In the genomic region with DNA sequence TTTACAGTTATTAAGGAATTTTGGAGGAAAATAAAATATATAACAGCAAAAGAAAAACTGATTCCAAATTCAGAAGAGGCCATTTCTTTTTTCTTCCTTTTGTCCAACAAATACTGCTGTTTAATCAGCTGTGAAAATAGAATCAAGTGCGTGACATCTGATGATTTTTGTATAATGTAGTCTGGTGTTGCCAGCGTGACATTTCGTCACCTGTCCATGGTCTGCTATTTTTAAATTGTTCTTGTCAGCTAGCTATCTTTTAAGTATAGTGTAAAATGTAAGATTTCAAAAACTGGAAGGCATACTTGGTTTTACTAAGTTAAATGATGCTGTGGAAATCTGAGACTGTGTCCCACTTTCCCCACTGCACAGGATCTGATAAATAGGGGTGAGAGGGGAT, we compare ENCODE assay signal across 17 cellular contexts.
"Had no signal": no experiment of that assay in that cellular context is flagged by ENCODE, and none has a peak within 500 bp of the region (broad histone marks: within the 10 kb centered on the region; RNA-seq: fewer than 3 reads in every experiment).

No MANE protein-coding gene starts in this region.

- H3K36me3 Mint-ChIP-seq: mesothelial cell of epicardium, neural progenitor cell had no signal

- H3K4me1 ChIP-seq: neural progenitor cell had no signal

- H3K27me3 ChIP-seq: neural progenitor cell had no signal

- ATAC-seq: activated CD4-positive, alpha-beta T cell treated with anti-CD3 and anti-CD28 coated beads for 36 hours; activated CD8-positive, alpha-beta T cell treated with anti-CD3 and anti-CD28 coated beads, Interleukin-2, amount 10 ng/mL, durations not matched to agents 7 days and 5 days; stimulated activated effector memory CD8-positive, alpha-beta T cell treated with anti-CD3 and anti-CD28 coated beads, Interleukin-12 subunit alpha, Interleukin-12 subunit beta, amount 100 ng/mL, for 72 hours had no signal

- DNase-seq: activated CD4-positive, alpha-beta T cell treated with anti-CD3 and anti-CD28 coated beads for 36 hours; activated CD8-positive, alpha-beta memory T cell treated with anti-CD3 and anti-CD28 coated beads, Interleukin-2, amount 50 U/mL, for 4 hours; activated CD8-positive, alpha-beta T cell treated with anti-CD3 and anti-CD28 coated beads, Interleukin-2, amount 10 ng/mL, durations not matched to agents 7 days and 5 days; activated gamma-delta T cell treated with Interleukin-2 at 50 U/mL for 16 hours; activated naive CD8-positive, alpha-beta T cell treated with anti-CD3 and anti-CD28 coated beads, Interleukin-2, amount 10 ng/mL, durations not matched to agents 7 days and 5 days; effector memory CD4-positive, alpha-beta T cell; foreskin melanocyte; head of caudate nucleus; immature natural killer cell had no signal

- H3K4me3 ChIP-seq: lung, neural progenitor cell, thoracic aorta had no signal

- H3K9me3 ChIP-seq: thoracic aorta had no signal

- H3K4me3 Mint-ChIP-seq: activated CD4-positive, alpha-beta T cell treated with anti-CD3 and anti-CD28 coated beads for 36 hours; activated CD8-positive, alpha-beta T cell treated with anti-CD3 and anti-CD28 coated beads, Interleukin-2, amount 10 ng/mL, durations not matched to agents 7 days and 5 days; activated naive CD8-positive, alpha-beta T cell treated with anti-CD3 and anti-CD28 coated beads, Interleukin-2, amount 10 ng/mL, durations not matched to agents 7 days and 5 days; brain; dendritic cell treated with granulocyte-macrophage colony-stimulating factor and Interleukin-4, amounts not matched to agents 40 ng/mL and 50 ng/mL, for 4 days; immature natural killer cell; mesothelial cell of epicardium; neural progenitor cell; stimulated activated effector memory CD8-positive, alpha-beta T cell treated with anti-CD3 and anti-CD28 coated beads, Interleukin-12 subunit alpha, Interleukin-12 subunit beta, amount 100 ng/mL, for 72 hours; T-helper 1 cell treated with Interleukin-12 subunit alpha and Interleukin-12 subunit beta and Interleukin-4 antibody, amounts not matched to agents 30 μg/mL and 1 μg/mL, for 36 hours had no signal

- H3K9me3 Mint-ChIP-seq: activated naive CD8-positive, alpha-beta T cell treated with anti-CD3 and anti-CD28 coated beads, Interleukin-2, amount 10 ng/mL, durations not matched to agents 7 days and 5 days; brain; dendritic cell treated with granulocyte-macrophage colony-stimulating factor and Interleukin-4, amounts not matched to agents 40 ng/mL and 50 ng/mL, for 4 days; immature natural killer cell; mesothelial cell of epicardium; neural progenitor cell; stimulated activated effector memory CD8-positive, alpha-beta T cell treated with anti-CD3 and anti-CD28 coated beads, Interleukin-12 subunit alpha, Interleukin-12 subunit beta, amount 100 ng/mL, for 72 hours; T-helper 1 cell treated with Interleukin-12 subunit alpha and Interleukin-12 subunit beta and Interleukin-4 antibody, amounts not matched to agents 30 μg/mL and 1 μg/mL, for 36 hours had no signal

- H3K27me3 Mint-ChIP-seq: activated CD4-positive, alpha-beta T cell treated with anti-CD3 and anti-CD28 coated beads for 36 hours; activated naive CD8-positive, alpha-beta T cell treated with anti-CD3 and anti-CD28 coated beads, Interleukin-2, amount 10 ng/mL, durations not matched to agents 7 days and 5 days; dendritic cell treated with granulocyte-macrophage colony-stimulating factor and Interleukin-4, amounts not matched to agents 40 ng/mL and 50 ng/mL, for 4 days had no signal

- H3K27ac ChIP-seq: neural progenitor cell, thoracic aorta had no signal

- H3K27ac Mint-ChIP-seq: activated CD4-positive, alpha-beta T cell treated with anti-CD3 and anti-CD28 coated beads for 36 hours; activated CD8-positive, alpha-beta T cell treated with anti-CD3 and anti-CD28 coated beads, Interleukin-2, amount 10 ng/mL, durations not matched to agents 7 days and 5 days; activated naive CD8-positive, alpha-beta T cell treated with anti-CD3 and anti-CD28 coated beads, Interleukin-2, amount 10 ng/mL, durations not matched to agents 7 days and 5 days; brain; dendritic cell treated with granulocyte-macrophage colony-stimulating factor and Interleukin-4, amounts not matched to agents 40 ng/mL and 50 ng/mL, for 4 days; immature natural killer cell; mesothelial cell of epicardium; neural progenitor cell; stimulated activated effector memory CD8-positive, alpha-beta T cell treated with anti-CD3 and anti-CD28 coated beads, Interleukin-12 subunit alpha, Interleukin-12 subunit beta, amount 100 ng/mL, for 72 hours; T-helper 1 cell treated with Interleukin-12 subunit alpha and Interleukin-12 subunit beta and Interleukin-4 antibody, amounts not matched to agents 30 μg/mL and 1 μg/mL, for 36 hours had no signal

- H3K36me3 ChIP-seq: neural progenitor cell, thoracic aorta had no signal

- H3K4me1 Mint-ChIP-seq: activated CD4-positive, alpha-beta T cell treated with anti-CD3 and anti-CD28 coated beads for 36 hours; activated naive CD8-positive, alpha-beta T cell treated with anti-CD3 and anti-CD28 coated beads, Interleukin-2, amount 10 ng/mL, durations not matched to agents 7 days and 5 days; brain; immature natural killer cell; mesothelial cell of epicardium; stimulated activated effector memory CD8-positive, alpha-beta T cell treated with anti-CD3 and anti-CD28 coated beads, Interleukin-12 subunit alpha, Interleukin-12 subunit beta, amount 100 ng/mL, for 72 hours had no signal
